In genomic region chr2:69916151-69916550, GRCh38 we compare ENCODE assay signal across 8 cellular contexts. TPM values are rescaled to one million over a fixed set of nuclear protein-coding genes. Genes with fewer than 3 reads are reported as not detected.
DNase-seq lines count a peak whose midpoint lies in the region; ATAC-seq and TF ChIP-seq lines count a peak whose summit lies in the region.

No MANE protein-coding gene starts in this region.

- H3K4me3 Mint-ChIP-seq in T-helper 2 cell treated with Interferon-gamma antibody and Interleukin-4, amounts not matched to agents 5 μg/mL and 100 μg/mL, for 36 hours = peak overlapping the region; percentile 77
- H3K4me3 Mint-ChIP-seq in activated CD8-positive, alpha-beta T cell treated with anti-CD3 and anti-CD28 coated beads for 36 hours = peak overlapping the region; percentile 73

- no peak for TF ChIP-seq POLR2A in stomach (IDR thresholded peaks at IDR 0.05)

- POLR2A ChIA-PET in activated CD8-positive, alpha-beta T cell treated with anti-CD3 and anti-CD28 coated beads for 36 hours (lab: Charles Lee) = interaction anchor here (1.0 to 6.8 kb wide), 5 partner anchors 148 to 275 kb away, joined by 3 to 57 read pairs (median 25); partner anchors contain the start of genes C2orf42 and PCBP1

- peak overlapping the region; percentile 71 for H3K27ac Mint-ChIP-seq in T-helper 2 cell treated with Interferon-gamma antibody and Interleukin-4, amounts not matched to agents 5 μg/mL and 100 μg/mL, for 36 hours
- H3K27ac Mint-ChIP-seq in activated CD8-positive, alpha-beta T cell treated with anti-CD3 and anti-CD28 coated beads for 36 hours = peak overlapping the region; percentile 57

- peaks cover 25% of the 10 kb centered on the region for H3K4me1 Mint-ChIP-seq in T-helper 2 cell treated with Interferon-gamma antibody and Interleukin-4, amounts not matched to agents 5 μg/mL and 100 μg/mL, for 36 hours (ENCODE audit: low read depth)
- H3K4me1 Mint-ChIP-seq in activated CD8-positive, alpha-beta T cell treated with anti-CD3 and anti-CD28 coated beads for 36 hours (ENCODE audit: low read depth) = peaks cover 37% of the 10 kb centered on the region

- no peak overlapping the region for H3K27ac ChIP-seq in iPS-18a (ENCODE audit: low read length)
- H3K27ac ChIP-seq in stomach = peak overlapping the region in 4 of 5 donors; percentile 92 to 99 (median 95)

- DNase-seq in T-helper 2 cell treated with Interferon-gamma antibody and Interleukin-4, amounts not matched to agents 5 μg/mL and 100 μg/mL, for 36 hours (ENCODE audit: low spot score) = no peak
- DNase-seq in T-helper 2 cell = no peak
- DNase-seq in activated CD8-positive, alpha-beta T cell treated with anti-CD3 and anti-CD28 coated beads for 36 hours = no peak
- DNase-seq in stomach = no peak
- DNase-seq in cerebellar cortex (ENCODE audit: low spot score) = no peak
- no peak for DNase-seq in activated CD8-positive, alpha-beta memory T cell treated with anti-CD3 and anti-CD28 coated beads, Interleukin-2, amount 50 U/mL, for 48 hours

- H3K36me3 Mint-ChIP-seq in T-helper 2 cell treated with Interferon-gamma antibody and Interleukin-4, amounts not matched to agents 5 μg/mL and 100 μg/mL, for 36 hours (ENCODE audit: low read depth) = peaks cover 35% of the 10 kb centered on the region
- H3K36me3 Mint-ChIP-seq in activated CD8-positive, alpha-beta T cell treated with anti-CD3 and anti-CD28 coated beads for 36 hours (ENCODE audit: low read depth) = peaks cover 13% of the 10 kb centered on the region

- H3K36me3 ChIP-seq in iPS-18a (ENCODE audit: control insufficient read depth, low read depth, low read length) (no peaks in the 10 kb centered on the region), stomach (peaks cover 9 to 32% (median 24%) of the 10 kb centered on the region in 4 donors)

- no peak overlapping the region for H3K9ac ChIP-seq in iPS-18a (ENCODE audit: low read length)

- WGBS in stomach, 5 donors = 10 to 29% (median 21%) methylated on average over 2 of the region's 2 CpGs

- H3K4me3 ChIP-seq in iPS-18a (ENCODE audit: low read length) (peak overlapping the region; percentile 68), stomach (peak overlapping the region; percentile 81 to 93 (median 86))

- no peaks in the 10 kb centered on the region for H3K9me3 Mint-ChIP-seq in T-helper 2 cell treated with Interferon-gamma antibody and Interleukin-4, amounts not matched to agents 5 μg/mL and 100 μg/mL, for 36 hours
- no peaks in the 10 kb centered on the region for H3K9me3 Mint-ChIP-seq in activated CD8-positive, alpha-beta T cell treated with anti-CD3 and anti-CD28 coated beads for 36 hours

- no peak for TF ChIP-seq CTCF in activated CD8-positive, alpha-beta T cell treated with anti-CD3 and anti-CD28 coated beads for 36 hours (IDR thresholded peaks at IDR 0.05)
- TF ChIP-seq CTCF in stomach (IDR thresholded peaks at IDR 0.05) = no peak

- H3K9me3 ChIP-seq in iPS-18a (ENCODE audit: control insufficient read depth, low read depth, low read length) (no peaks in the 10 kb centered on the region), stomach (no peaks in the 10 kb centered on the region)

- H3K4me1 ChIP-seq in iPS-18a (ENCODE audit: control insufficient read depth, low read depth, low read length) (no peaks in the 10 kb centered on the region), stomach (peaks cover 18 to 70% (median 39%) of the 10 kb centered on the region in 4 donors)

- H3K27me3 ChIP-seq in iPS-18a (ENCODE audit: control insufficient read depth, insufficient read depth, low read length) (peaks cover 8% of the 10 kb centered on the region), stomach (no peaks in the 10 kb centered on the region)

- intact Hi-C loops in activated CD8-positive, alpha-beta T cell treated with anti-CD3 and anti-CD28 coated beads for 36 hours (cut with micrococcal nuclease) = no loop called here
- intact Hi-C loops in stomach (cut with DNase I; ENCODE audit: low total_unique reads) = loop anchor here (5.0 kb wide), 1 partner anchor 231 kb away; no protein-coding TSS in a partner anchor

- no peak for ATAC-seq in activated CD8-positive, alpha-beta T cell treated with anti-CD3 and anti-CD28 coated beads for 36 hours
- no peak for ATAC-seq in GM21529 (IDR thresholded peaks at IDR 0.05; ENCODE audit: unreplicated experiment)

- H3K27me3 Mint-ChIP-seq in T-helper 2 cell treated with Interferon-gamma antibody and Interleukin-4, amounts not matched to agents 5 μg/mL and 100 μg/mL, for 36 hours (ENCODE audit: low read depth) = no peaks in the 10 kb centered on the region
- H3K27me3 Mint-ChIP-seq in activated CD8-positive, alpha-beta T cell treated with anti-CD3 and anti-CD28 coated beads for 36 hours = no peaks in the 10 kb centered on the region

- CTCF ChIA-PET in activated CD8-positive, alpha-beta T cell treated with anti-CD3 and anti-CD28 coated beads for 36 hours (lab: Charles Lee) = interaction anchor here (0.8 to 4.4 kb wide), 6 partner anchors 17 to 229 kb away, joined by 3 to 18 read pairs (median 3); no protein-coding TSS in a partner anchor

- no peak for TF ChIP-seq EP300 in stomach (IDR thresholded peaks at IDR 0.05)

RNA-seq across cellular contexts. Expression of gene MXD1, which starts 1.2 kb away (rescaled TPM):
- 10 to 100 TPM in 1 of 2 experiments, 1 to 10 TPM in 1; 9.9 to 11.7 TPM for total RNA-seq in activated CD8-positive, alpha-beta T cell treated with anti-CD3 and anti-CD28 coated beads for 36 hours
- total RNA-seq in stomach = 10 to 100 TPM in 4 of 5 donors, 1 to 10 TPM in 1; 8.1 to 40.2 (median 26.8) TPM
- polyA plus RNA-seq in stomach = 10 to 100 TPM in 1 of 3 donors, 1 to 10 TPM in 2; 9.1 to 16.3 (median 9.3) TPM

RNA-seq across cellular contexts. Expression of gene SNRNP27, which starts 22.4 kb away (rescaled TPM):
- 10 to 100 TPM; 54.3 to 57.9 TPM for total RNA-seq in activated CD8-positive, alpha-beta T cell treated with anti-CD3 and anti-CD28 coated beads for 36 hours
- 10 to 100 TPM in 4 of 5 donors, 1 to 10 TPM in 1; 5.8 to 70.6 (median 58.2) TPM for total RNA-seq in stomach
- 10 to 100 TPM; 21.1 to 51.1 (median 42.8) TPM for polyA plus RNA-seq in stomach

RNA-seq across cellular contexts. Expression of gene ASPRV1, which starts 45.3 kb away (rescaled TPM):
- total RNA-seq in activated CD8-positive, alpha-beta T cell treated with anti-CD3 and anti-CD28 coated beads for 36 hours = under 1 TPM; 0.65 to 0.76 TPM
- 1 to 10 TPM in 3 of 5 donors, not detected in 2; 2.0 to 6.4 (median 3.5) TPM for total RNA-seq in stomach
- under 1 TPM; 0.44 to 0.90 (median 0.46) TPM for polyA plus RNA-seq in stomach
